ENCODE assay signal across 22 cellular contexts in the genomic region with DNA sequence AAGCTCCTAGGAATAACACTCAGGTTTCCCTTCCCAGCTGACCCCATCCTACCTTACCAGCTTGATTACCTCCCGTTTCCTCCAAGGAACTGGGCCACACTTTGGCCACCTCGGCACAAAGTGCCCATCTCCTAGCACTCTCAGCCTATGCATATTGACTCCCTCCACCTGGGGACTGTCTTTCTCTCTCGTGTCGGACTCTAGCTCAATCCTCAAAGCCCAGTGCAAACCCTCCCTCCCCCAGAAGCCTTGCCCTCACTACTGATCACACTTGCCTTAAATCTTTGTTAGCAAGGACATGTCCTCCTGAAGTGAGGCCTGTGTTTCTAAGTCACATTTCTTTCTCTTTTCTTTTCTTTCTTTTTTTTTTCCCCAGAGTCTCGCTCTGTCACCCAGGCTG. TPM values are rescaled to one million over a fixed set of nuclear protein-coding genes. Genes with fewer than 3 reads are reported as not detected.
"Had no signal": no experiment of that assay in that cellular context is flagged by ENCODE, and none has a peak within 500 bp of the region (broad histone marks: within the 10 kb centered on the region; RNA-seq: fewer than 3 reads in every experiment).

No MANE protein-coding gene starts in this region.

- H3K9me3 Mint-ChIP-seq: activated CD4-positive, alpha-beta memory T cell treated with anti-CD3 and anti-CD28 coated beads, Interleukin-2, amount 10 ng/mL, durations not matched to agents 7 days and 5 days; activated CD4-positive, alpha-beta T cell treated with anti-CD3 and anti-CD28 coated beads, Interleukin-2, amount 10 ng/mL, durations not matched to agents 24 days and 14 days; activated naive CD4-positive, alpha-beta T cell treated with anti-CD3 and anti-CD28 coated beads, Interleukin-2, amount 50 U/mL, for 72 hours; activated T-helper 1 cell treated with anti-CD3 and anti-CD28 coated beads, Interleukin-12 subunit alpha, Interleukin-12 subunit beta, Interleukin-2, Interleukin-4 antibody, amounts not matched to agents 30 ng/mL and 10 ng/mL and 1 ng/mL, durations not matched to agents 14 hours and 24 hours and 36 hours; central memory CD8-positive, alpha-beta T cell; memory B cell; natural killer cell treated with Interleukin-12 subunit alpha and Interleukin-12 subunit beta and Interleukin-15 and Interleukin-18, amount 100 ng/mL, for 72 hours; T-helper 1 cell treated with Interleukin-12 subunit alpha and Interleukin-12 subunit beta and Interleukin-4 antibody, amounts not matched to agents 30 μg/mL and 1 μg/mL, for 36 hours had no signal

- H3K27ac Mint-ChIP-seq: activated CD4-positive, alpha-beta memory T cell treated with anti-CD3 and anti-CD28 coated beads, Interleukin-2, amount 10 ng/mL, durations not matched to agents 7 days and 5 days; activated CD4-positive, alpha-beta T cell treated with anti-CD3 and anti-CD28 coated beads, Interleukin-2, amount 10 ng/mL, durations not matched to agents 24 days and 14 days; activated naive CD4-positive, alpha-beta T cell treated with anti-CD3 and anti-CD28 coated beads, Interleukin-2, amount 50 U/mL, for 72 hours; activated T-helper 1 cell treated with anti-CD3 and anti-CD28 coated beads, Interleukin-12 subunit alpha, Interleukin-12 subunit beta, Interleukin-2, Interleukin-4 antibody, amounts not matched to agents 30 ng/mL and 10 ng/mL and 1 ng/mL, durations not matched to agents 14 hours and 24 hours and 36 hours; memory B cell; natural killer cell treated with Interleukin-12 subunit alpha and Interleukin-12 subunit beta and Interleukin-15 and Interleukin-18, amount 100 ng/mL, for 72 hours; T-helper 1 cell treated with Interleukin-12 subunit alpha and Interleukin-12 subunit beta and Interleukin-4 antibody, amounts not matched to agents 30 μg/mL and 1 μg/mL, for 36 hours had no signal

- DNase-seq: activated CD4-positive, alpha-beta memory T cell treated with anti-CD3 and anti-CD28 coated beads, Interleukin-2, amount 10 ng/mL, durations not matched to agents 7 days and 5 days; activated CD4-positive, alpha-beta T cell treated with anti-CD3 and anti-CD28 coated beads, Interleukin-2, amount 10 ng/mL, durations not matched to agents 24 days and 14 days; colonic mucosa; esophagus squamous epithelium; gastrocnemius medialis; islet precursor cell; left colon; occipital lobe; posterior cingulate gyrus; small intestine; stimulated activated CD4-positive, alpha-beta T cell treated with anti-CD3 and anti-CD28 coated beads, Interleukin-2, amount 100 ng/mL, for 24 hours; stimulated activated naive CD4-positive, alpha-beta T cell had no signal

- FAIRE-seq: small intestine had no signal

- ATAC-seq: activated CD4-positive, CD25-positive, alpha-beta regulatory T cell treated with anti-CD3 and anti-CD28 coated beads, Interleukin-2, amount 50 U/mL, for 24 hours; activated naive CD4-positive, alpha-beta T cell treated with anti-CD3 and anti-CD28 coated beads, Interleukin-2, amount 50 U/mL, for 72 hours; gastrocnemius medialis; left colon; natural killer cell treated with Interleukin-12 subunit alpha and Interleukin-12 subunit beta and Interleukin-15 and Interleukin-18, amount 100 ng/mL, for 72 hours; sciatic nerve had no signal

- H3K9me3 ChIP-seq: ascending aorta, breast epithelium, colonic mucosa, esophagus squamous epithelium, gastrocnemius medialis had no signal

- H3K36me3 ChIP-seq: ascending aorta, breast epithelium, colonic mucosa, esophagus squamous epithelium, gastrocnemius medialis had no signal

- H3K36me3 Mint-ChIP-seq: activated naive CD4-positive, alpha-beta T cell treated with anti-CD3 and anti-CD28 coated beads, Interleukin-2, amount 50 U/mL, for 72 hours; memory B cell; natural killer cell treated with Interleukin-12 subunit alpha and Interleukin-12 subunit beta and Interleukin-15 and Interleukin-18, amount 100 ng/mL, for 72 hours had no signal

- H3K4me3 Mint-ChIP-seq: activated CD4-positive, alpha-beta memory T cell treated with anti-CD3 and anti-CD28 coated beads, Interleukin-2, amount 10 ng/mL, durations not matched to agents 7 days and 5 days; activated CD4-positive, alpha-beta T cell treated with anti-CD3 and anti-CD28 coated beads, Interleukin-2, amount 10 ng/mL, durations not matched to agents 24 days and 14 days; central memory CD8-positive, alpha-beta T cell; memory B cell; natural killer cell treated with Interleukin-12 subunit alpha and Interleukin-12 subunit beta and Interleukin-15 and Interleukin-18, amount 100 ng/mL, for 72 hours; T-helper 1 cell treated with Interleukin-12 subunit alpha and Interleukin-12 subunit beta and Interleukin-4 antibody, amounts not matched to agents 30 μg/mL and 1 μg/mL, for 36 hours had no signal

- H3K27me3 ChIP-seq: ascending aorta, breast epithelium, colonic mucosa, esophagus squamous epithelium, gastrocnemius medialis had no signal

- H3K4me3 ChIP-seq: ascending aorta, breast epithelium, colonic mucosa, esophagus squamous epithelium, gastrocnemius medialis had no signal

- H3K27ac ChIP-seq: ascending aorta, breast epithelium, colonic mucosa, esophagus squamous epithelium, gastrocnemius medialis had no signal

- H3K27me3 Mint-ChIP-seq: activated CD4-positive, alpha-beta memory T cell treated with anti-CD3 and anti-CD28 coated beads, Interleukin-2, amount 10 ng/mL, durations not matched to agents 7 days and 5 days; central memory CD8-positive, alpha-beta T cell; memory B cell; natural killer cell treated with Interleukin-12 subunit alpha and Interleukin-12 subunit beta and Interleukin-15 and Interleukin-18, amount 100 ng/mL, for 72 hours had no signal

RNA-seq across cellular contexts. Expression of gene RAB26, which starts 2.6 kb away (rescaled TPM):
- total RNA-seq: ascending aorta had no signal

RNA-seq across cellular contexts. Expression of gene CASKIN1, which starts 50.6 kb away (rescaled TPM):
- total RNA-seq: ascending aorta had no signal
